Comparison of ENCODE assay signal across 9 cellular contexts in the genomic region with DNA sequence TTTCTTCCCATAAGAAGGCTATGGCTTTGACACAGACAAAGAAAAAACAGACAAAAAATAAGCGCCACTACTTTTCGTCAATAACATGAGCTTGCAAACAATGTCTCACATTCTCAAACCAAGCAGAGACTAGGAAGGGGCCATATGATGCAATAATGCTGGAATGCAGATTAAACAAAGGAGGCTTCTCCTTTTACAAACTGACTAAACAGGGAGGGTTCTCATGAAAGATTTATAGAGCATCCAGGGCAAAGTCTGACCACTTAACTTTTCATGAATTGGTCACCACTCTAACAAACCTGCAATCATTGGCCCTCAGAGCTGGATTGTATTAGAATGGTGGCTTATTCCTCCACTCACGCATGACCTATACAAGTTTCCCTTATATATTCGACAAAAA.
A peak's percentile ranks its signal among the peaks of the same experiment; 100 is the strongest.
DNase-seq lines count a peak whose midpoint lies in the region; ATAC-seq and TF ChIP-seq lines count a peak whose summit lies in the region.
"Had no signal": no experiment of that assay in that cellular context is flagged by ENCODE, and none has a peak within 500 bp of the region (broad histone marks: within the 10 kb centered on the region; RNA-seq: fewer than 3 reads in every experiment).

No MANE protein-coding gene starts in this region.

- H3K9me3 Mint-ChIP-seq in WTC11 = peaks cover 6% of the 10 kb centered on the region; the same call in 1 of the 2 replicates

- peaks cover 12% of the 10 kb centered on the region; the same call in 1 of the 2 replicates for H3K4me1 ChIP-seq in HUES48 (ENCODE audit: control insufficient read depth, insufficient read depth, low read length)

- peak overlapping the region; percentile 43 for H3K27ac Mint-ChIP-seq in WTC11

- no peaks in the 10 kb centered on the region for H3K9me3 ChIP-seq in HUES48 (ENCODE audit: control insufficient read depth, insufficient read depth, low read length)

- peaks cover 21% of the 10 kb centered on the region for H3K4me1 Mint-ChIP-seq in WTC11

- no peak for TF ChIP-seq CTCF in WTC11 (IDR thresholded peaks at IDR 0.05)

- peak overlapping the region; percentile 30 for H3K27ac ChIP-seq in HUES48 (ENCODE audit: low read depth, low read length)

- no peaks in the 10 kb centered on the region; the same call in 1 of the 2 replicates for H3K36me3 Mint-ChIP-seq in WTC11

- H3K4me3 ChIP-seq in HUES48 (ENCODE audit: low read depth, low read length) = no peak overlapping the region; the same call in 1 of the 2 replicates

- ATAC-seq in WTC11 = peak; percentile 66
- ATAC-seq in HG03521 (IDR thresholded peaks at IDR 0.05; ENCODE audit: unreplicated experiment) = no peak

- CTCF ChIA-PET in WTC11 (lab: Charles Lee) = no interaction called here

- POLR2A ChIA-PET in WTC11 (lab: Charles Lee) = no interaction called here

- no peak overlapping the region for H3K9ac ChIP-seq in HUES48 (ENCODE audit: low read depth, low read length)

- no peaks in the 10 kb centered on the region for H3K27me3 Mint-ChIP-seq in WTC11 (ENCODE audit: low read depth)

- no peaks in the 10 kb centered on the region for H3K36me3 ChIP-seq in HUES48 (ENCODE audit: control insufficient read depth, insufficient read depth, low read length)

- DNase-seq in A172 (ENCODE audit: low spot score) = peak; percentile 91
- DNase-seq in WTC11 (ENCODE audit: low spot score) = no peak
- peak; percentile 35 for DNase-seq in iPS-NIHi11 (ENCODE audit: low spot score)
- DNase-seq in AML-193 (lab: John Stamatoyannopoulos, UW) = no peak
- DNase-seq in 8988T = no peak
- DNase-seq in HUDEP-2 (lab: John Stamatoyannopoulos, UW; ENCODE audit: unreplicated experiment in 76 of 76) = no peak
- DNase-seq: T-helper 2 cell had no signal

- H3K27me3 ChIP-seq in HUES48 (ENCODE audit: control insufficient read depth, insufficient read depth, low read length) = no peaks in the 10 kb centered on the region

- no peak overlapping the region for H3K4me3 Mint-ChIP-seq in WTC11

TF ChIP-seq in WTC11, 78 proteins besides CTCF, POLR2A, EP300 and RAD21:
- TF ChIP-seq, protein P1, sequence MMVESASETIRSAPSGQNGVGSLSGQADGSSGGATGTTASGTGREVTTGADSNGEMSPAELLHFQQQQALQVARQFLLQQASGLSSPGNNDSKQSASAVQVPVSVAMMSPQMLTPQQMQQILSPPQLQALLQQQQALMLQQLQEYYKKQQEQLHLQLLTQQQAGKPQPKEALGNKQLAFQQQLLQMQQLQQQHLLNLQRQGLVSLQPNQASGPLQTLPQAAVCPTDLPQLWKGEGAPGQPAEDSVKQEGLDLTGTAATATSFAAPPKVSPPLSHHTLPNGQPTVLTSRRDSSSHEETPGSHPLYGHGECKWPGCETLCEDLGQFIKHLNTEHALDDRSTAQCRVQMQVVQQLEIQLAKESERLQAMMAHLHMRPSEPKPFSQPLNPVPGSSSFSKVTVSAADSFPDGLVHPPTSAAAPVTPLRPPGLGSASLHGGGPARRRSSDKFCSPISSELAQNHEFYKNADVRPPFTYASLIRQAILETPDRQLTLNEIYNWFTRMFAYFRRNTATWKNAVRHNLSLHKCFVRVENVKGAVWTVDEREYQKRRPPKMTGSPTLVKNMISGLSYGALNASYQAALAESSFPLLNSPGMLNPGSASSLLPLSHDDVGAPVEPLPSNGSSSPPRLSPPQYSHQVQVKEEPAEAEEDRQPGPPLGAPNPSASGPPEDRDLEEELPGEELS (CRISPR knock-in tag; IDR thresholded peaks at IDR 0.05) = no peak
- TF ChIP-seq GABPB1 (CRISPR knock-in tag; IDR thresholded peaks at IDR 0.05) = peak; percentile 97

Comparison
In these comparisons a context has a peak if more than half of its experiments do, and no peak if none do; other contexts are left out.
1. DNase-seq: peak in A172 (single experiment) and iPS-NIHi11 (single experiment); none in WTC11 (single experiment), AML-193 (0 of 2), 8988T (single experiment) and HUDEP-2 (0 of 76).